In the genomic region with DNA sequence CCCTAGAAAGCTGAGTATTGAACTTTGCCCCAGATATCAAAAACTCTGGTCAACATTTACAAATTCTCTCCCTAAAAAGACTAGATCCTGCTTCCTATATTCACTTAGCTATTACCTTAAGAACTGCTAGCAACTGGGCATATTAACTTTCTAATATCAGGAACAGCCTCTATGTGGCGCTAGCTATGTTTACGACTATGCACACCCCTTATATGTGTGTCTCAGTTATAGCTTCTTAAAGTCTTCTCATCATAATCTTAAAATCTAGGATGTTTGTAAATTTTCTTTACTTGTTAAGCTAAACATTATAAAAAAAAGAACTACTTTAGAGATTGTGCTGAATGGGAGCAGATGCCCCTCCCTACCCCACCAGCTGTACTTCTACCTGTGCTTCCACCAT, we compare ENCODE assay signal across 8 cellular contexts. TPM values are rescaled to one million over a fixed set of nuclear protein-coding genes. Genes with fewer than 3 reads are reported as not detected.
A peak's percentile ranks its signal among the peaks of the same experiment; 100 is the strongest.
DNase-seq lines count a peak whose midpoint lies in the region; ATAC-seq and TF ChIP-seq lines count a peak whose summit lies in the region.

No MANE protein-coding gene starts in this region.

- no peak overlapping the region for H2AFZ ChIP-seq in OCI-LY3 (ENCODE audit: low read depth, low read length)

- H3K27me3 Mint-ChIP-seq in chondrocyte (ENCODE audit: low read depth) = no peaks in the 10 kb centered on the region

- TF ChIP-seq CTCF in 22Rv1 (IDR thresholded peaks at IDR 0.05) (peak; percentile 45), GM12865 (IDR thresholded peaks at IDR 0.05; ENCODE audit: insufficient read depth, low read depth, low read length, missing control alignments) (peak; percentile 40), OCI-LY3 (IDR thresholded peaks at IDR 0.05; ENCODE audit: low read depth, low read length) (peak; percentile 78), chondrocyte (IDR thresholded peaks at IDR 0.05) (peak; percentile 77), testis (IDR thresholded peaks at IDR 0.05) (peak in 1 of 3 experiments; percentile 18)

- DNase-seq in GM12865 (ENCODE audit: low read depth) = peak; percentile 49
- no peak for DNase-seq in chondrocyte (ENCODE audit: low spot score)
- no peak for DNase-seq in stimulated activated CD4-positive, alpha-beta T cell treated with anti-CD3 and anti-CD28 coated beads, Interleukin-12 subunit alpha, Interleukin-12 subunit beta, amount 100 ng/mL, for 4 hours
- DNase-seq in testis = no peak
- DNase-seq in cardiac septum (ENCODE audit: low spot score) = no peak

- peaks cover 24% of the 10 kb centered on the region for H3K79me2 ChIP-seq in OCI-LY3 (ENCODE audit: low read length)

- no peak overlapping the region for H3K4me3 Mint-ChIP-seq in chondrocyte (ENCODE audit: unreplicated experiment)

- H3K9me3 ChIP-seq in OCI-LY3 (ENCODE audit: insufficient read depth, low read length) (no peaks in the 10 kb centered on the region), testis (no peaks in the 10 kb centered on the region)

- intact Hi-C loops in testis (cut with DNase I; ENCODE audit: low total_unique reads) (no loop called here), cardiac septum (cut with DNase I) (loop anchor here (10.0 kb wide), 5 partner anchors 318 to 708 kb away; partner anchors contain the start of gene BOLA3)

- H3K36me3 ChIP-seq in OCI-LY3 (replicated peaks; ENCODE audit: low read depth, low read length) = peaks cover 11% of the 10 kb centered on the region
- H3K36me3 ChIP-seq in testis (ENCODE audit: low read depth, missing control alignments) = no peaks in the 10 kb centered on the region

- no peak overlapping the region for H3K4me2 ChIP-seq in OCI-LY3 (ENCODE audit: low read length)

- H3K4me1 ChIP-seq in OCI-LY3 (ENCODE audit: low read length) (peaks cover 47% of the 10 kb centered on the region), testis (peaks cover 17% of the 10 kb centered on the region)

- H3K4me1 Mint-ChIP-seq in chondrocyte (ENCODE audit: low read depth) = peaks cover 33% of the 10 kb centered on the region

- H3K27ac Mint-ChIP-seq in chondrocyte (ENCODE audit: unreplicated experiment) = no peak overlapping the region

- WGBS in testis, 2 donors = 55 to 64% methylated on average over 2 of the region's 2 CpGs

- H3K27ac ChIP-seq in 22Rv1 (no peak overlapping the region), OCI-LY3 (ENCODE audit: low read length) (no peak overlapping the region), testis (no peak overlapping the region)

- H3K4me3 ChIP-seq in GM12865 (ENCODE audit: low read depth, low read length) (no peak overlapping the region), OCI-LY3 (ENCODE audit: low read length) (no peak overlapping the region), testis (no peak overlapping the region)

- no peaks in the 10 kb centered on the region for H3K9me3 Mint-ChIP-seq in chondrocyte (ENCODE audit: low read depth)

- TF ChIP-seq POLR2A in testis (IDR thresholded peaks at IDR 0.05) = no peak

- H3K36me3 Mint-ChIP-seq in chondrocyte (ENCODE audit: low read depth) = no peaks in the 10 kb centered on the region

- H3K9ac ChIP-seq in OCI-LY3 (ENCODE audit: low read length) = no peak overlapping the region

- H3K27me3 ChIP-seq in OCI-LY3 (ENCODE audit: low read depth, low read length) (no peaks in the 10 kb centered on the region), testis (no peaks in the 10 kb centered on the region)

- no peaks in the 10 kb centered on the region for H4K20me1 ChIP-seq in OCI-LY3 (ENCODE audit: insufficient read depth, low read length)

- ATAC-seq in GM21423 (IDR thresholded peaks at IDR 0.05; ENCODE audit: unreplicated experiment) = no peak

RNA-seq across cellular contexts. Expression of gene STAMBP, which starts 1.7 kb away (rescaled TPM):
- total RNA-seq in chondrocyte (29.3 to 32.6 TPM (median 32.1 TPM) in 3 replicates), testis (10 to 100 TPM; 47.4 to 51.2 TPM), cardiac septum (37.4 TPM)
- 49.0 TPM for polyA plus RNA-seq in testis (ENCODE audit: insufficient read depth, low read depth, low replicate concordance)

RNA-seq across cellular contexts. Expression of gene C2orf78, which starts 43.0 kb away (rescaled TPM):
- total RNA-seq in chondrocyte (not detected in 3 replicates), testis (10 to 100 TPM in 1 of 2 donors, 1 to 10 TPM in 1; 3.5 to 18.6 TPM), cardiac septum (not detected)
- polyA plus RNA-seq in testis (ENCODE audit: insufficient read depth, low read depth, low replicate concordance) = 11.6 TPM

RNA-seq across cellular contexts. Expression of gene DUSP11, which starts 47.1 kb away (rescaled TPM):
- total RNA-seq in chondrocyte (21.5 to 30.2 TPM (median 22.9 TPM) in 3 replicates), testis (10 to 100 TPM; 55.3 to 56.3 TPM), cardiac septum (10.9 TPM)
- polyA plus RNA-seq in testis (ENCODE audit: insufficient read depth, low read depth, low replicate concordance) = 32.2 TPM
